23 cellular contexts compared by ENCODE assay signal in the genomic region with DNA sequence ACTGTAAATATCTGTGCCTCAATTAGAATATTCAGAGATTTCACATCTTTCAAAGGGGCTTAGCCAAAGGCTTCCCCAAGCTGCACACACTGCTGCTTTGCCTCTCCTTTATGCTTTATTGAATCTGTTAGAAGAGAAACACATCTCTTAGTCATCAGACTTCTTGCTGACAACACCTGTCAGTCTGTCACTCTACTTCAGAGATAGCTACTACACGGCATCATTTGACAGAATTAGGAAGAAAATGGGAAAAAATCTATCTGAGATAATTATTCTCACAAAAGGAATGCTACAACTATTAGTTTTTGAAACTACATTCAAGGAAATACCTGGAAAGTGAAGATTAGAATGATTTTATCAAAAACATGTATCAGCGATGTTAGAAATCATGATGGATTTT.
"Had no signal": no experiment of that assay in that cellular context is flagged by ENCODE, and none has a peak within 500 bp of the region (broad histone marks: within the 10 kb centered on the region; RNA-seq: fewer than 3 reads in every experiment).

No MANE protein-coding gene starts in this region.

- H3K36me3 ChIP-seq: brain microvascular endothelial cell, cardiac muscle cell, MG63 had no signal

- H3K27me3 Mint-ChIP-seq: activated CD4-positive, alpha-beta memory T cell treated with anti-CD3 and anti-CD28 coated beads for 36 hours; activated CD4-positive, alpha-beta T cell treated with anti-CD3 and anti-CD28 coated beads, Interleukin-2, amount 10 ng/mL, durations not matched to agents 7 days and 5 days; activated naive CD8-positive, alpha-beta T cell; activated T-helper 17 cell treated with anti-CD3 and anti-CD28 coated beads, Interleukin-2, amount 50 U/mL, for 72 hours had no signal

- H3K27ac Mint-ChIP-seq: activated CD4-positive, alpha-beta memory T cell treated with anti-CD3 and anti-CD28 coated beads for 36 hours; activated CD4-positive, alpha-beta T cell treated with anti-CD3 and anti-CD28 coated beads, Interleukin-2, amount 10 ng/mL, durations not matched to agents 7 days and 5 days; activated naive CD4-positive, alpha-beta T cell treated with anti-CD3 and anti-CD28 coated beads for 36 hours; activated naive CD8-positive, alpha-beta T cell; activated T-helper 17 cell treated with anti-CD3 and anti-CD28 coated beads, Interleukin-2, amount 50 U/mL, for 72 hours had no signal

- H3K27ac ChIP-seq: brain microvascular endothelial cell, cardiac muscle cell had no signal

- H3K9me3 ChIP-seq: MG63 had no signal

- H3K4me3 ChIP-seq: cardiac muscle cell, MG63 had no signal

- H3K36me3 Mint-ChIP-seq: activated CD4-positive, alpha-beta memory T cell treated with anti-CD3 and anti-CD28 coated beads for 36 hours; activated naive CD8-positive, alpha-beta T cell had no signal

- H3K27me3 ChIP-seq: brain microvascular endothelial cell, cardiac muscle cell, MG63 had no signal

- H3K4me3 Mint-ChIP-seq: activated CD4-positive, alpha-beta memory T cell treated with anti-CD3 and anti-CD28 coated beads for 36 hours; activated CD4-positive, alpha-beta T cell treated with anti-CD3 and anti-CD28 coated beads, Interleukin-2, amount 10 ng/mL, durations not matched to agents 7 days and 5 days; activated naive CD4-positive, alpha-beta T cell treated with anti-CD3 and anti-CD28 coated beads for 36 hours; activated naive CD8-positive, alpha-beta T cell; activated T-helper 17 cell treated with anti-CD3 and anti-CD28 coated beads, Interleukin-2, amount 50 U/mL, for 72 hours had no signal

- ATAC-seq: activated T-helper 17 cell treated with anti-CD3 and anti-CD28 coated beads, Interleukin-2, amount 50 U/mL, for 72 hours; PC-3 had no signal

- DNase-seq: activated CD4-positive, alpha-beta memory T cell treated with anti-CD3 and anti-CD28 coated beads for 36 hours; activated CD4-positive, alpha-beta T cell treated with anti-CD3 and anti-CD28 coated beads, Interleukin-2, amount 10 ng/mL, durations not matched to agents 7 days and 5 days; activated CD4-positive, CD25-positive, alpha-beta regulatory T cell; activated CD8-positive, alpha-beta memory T cell treated with anti-CD3 and anti-CD28 coated beads for 24 hours; activated gamma-delta T cell; activated naive CD4-positive, alpha-beta T cell treated with anti-CD3 and anti-CD28 coated beads for 36 hours; activated T-cell treated with anti-CD3 and anti-CD28 coated beads, Interleukin-2, amount 50 U/mL, for 48 hours; amygdala; brain microvascular endothelial cell; MG63; MV-4-11; NCI-H1092 treated with DMSO at 0.1 percent for 48 hours; NCI-H187 treated with DMSO at 0.1 percent for 48 hours; NCI-H2171 treated with DMSO at 0.1 percent for 48 hours; NCI-H226; NCI-H526; PC-3; SHP77; T-helper 2 cell; T1000 had no signal

- H3K4me1 Mint-ChIP-seq: activated CD4-positive, alpha-beta T cell treated with anti-CD3 and anti-CD28 coated beads, Interleukin-2, amount 10 ng/mL, durations not matched to agents 7 days and 5 days; activated T-helper 17 cell treated with anti-CD3 and anti-CD28 coated beads, Interleukin-2, amount 50 U/mL, for 72 hours had no signal
